ENCODE assay signal across 28 cellular contexts in genomic region chr6:56913276-56914138, GRCh38. TPM values are rescaled to one million over a fixed set of nuclear protein-coding genes. Genes with fewer than 3 reads are reported as not detected.
A peak's percentile ranks its signal among the peaks of the same experiment; 100 is the strongest.
DNase-seq lines count a peak whose midpoint lies in the region; TF ChIP-seq lines count a peak whose summit lies in the region.
"Had no signal": no experiment of that assay in that cellular context is flagged by ENCODE, and none has a peak within 500 bp of the region (broad histone marks: within the 10 kb centered on the region; RNA-seq: fewer than 3 reads in every experiment).

No MANE protein-coding gene starts in this region.

- H3K36me3 ChIP-seq in mammary epithelial cell (ENCODE audit: insufficient read depth, low read length) (no peaks in the 10 kb centered on the region), fibroblast of lung (ENCODE audit: control insufficient read depth, insufficient read depth, low read length) (no peaks in the 10 kb centered on the region), vagina (no peaks in the 10 kb centered on the region), right atrium auricular region (no peaks in the 10 kb centered on the region)
- H3K36me3 ChIP-seq: brain microvascular endothelial cell, colonic mucosa, neutrophil, upper lobe of right lung had no signal

- H3K27me3 Mint-ChIP-seq in MCF 10A (ENCODE audit: insufficient read depth, unreplicated experiment), result no peaks in the 10 kb centered on the region
- peaks cover 9% of the 10 kb centered on the region for H3K27me3 Mint-ChIP-seq in activated CD4-positive, alpha-beta memory T cell treated with anti-CD3 and anti-CD28 coated beads for 36 hours

- H3K4me3 ChIP-seq in mammary epithelial cell (replicated peaks in 1 of 3; ENCODE audit: insufficient read depth in 1 of 3, low read depth in 2 of 3, low read length in 3 of 3) (no peak overlapping the region), fibroblast of lung (replicated peaks in 1 of 4; ENCODE audit: control extremely low read depth in 1 of 4, insufficient read depth in 1 of 4, low read depth in 3 of 4, low read length in 4 of 4) (no peak overlapping the region), vagina (no peak overlapping the region), right atrium auricular region (no peak overlapping the region)
- H3K4me3 ChIP-seq: colonic mucosa, skin epidermis, upper lobe of right lung had no signal

- no peaks in the 10 kb centered on the region for H3K9me3 Mint-ChIP-seq in MCF 10A (ENCODE audit: unreplicated experiment)
- no peaks in the 10 kb centered on the region for H3K9me3 Mint-ChIP-seq in activated CD4-positive, alpha-beta memory T cell treated with anti-CD3 and anti-CD28 coated beads for 36 hours
- H3K9me3 Mint-ChIP-seq: activated T-cell treated with anti-CD3 and anti-CD28 coated beads, Interleukin-2, amount 50 U/mL, for 4 hours; CD4-positive, alpha-beta T cell; effector memory CD8-positive, alpha-beta T cell; T-helper 1 cell treated with Interleukin-12 subunit alpha and Interleukin-12 subunit beta and Interleukin-4 antibody, amounts not matched to agents 30 μg/mL and 1 μg/mL, for 36 hours had no signal

- H3K27ac ChIP-seq in mammary epithelial cell (ENCODE audit: insufficient read depth, low read depth, low read length) (no peak overlapping the region), fibroblast of lung (ENCODE audit: insufficient read depth, low read length) (peak overlapping the region; percentile 41), vagina (peak overlapping the region; percentile 11), right atrium auricular region (no peak overlapping the region)
- H3K27ac ChIP-seq: 22Rv1, brain microvascular endothelial cell, colonic mucosa, neutrophil, upper lobe of right lung had no signal

- H3K9me3 ChIP-seq in mammary epithelial cell (replicated peaks; ENCODE audit: insufficient read depth, low read length), result no peaks in the 10 kb centered on the region
- H3K9me3 ChIP-seq in fibroblast of lung (ENCODE audit: control insufficient read depth, insufficient read depth, low read depth, low read length), result no peaks in the 10 kb centered on the region
- no peaks in the 10 kb centered on the region for H3K9me3 ChIP-seq in vagina
- no peaks in the 10 kb centered on the region for H3K9me3 ChIP-seq in right atrium auricular region
- H3K9me3 ChIP-seq: colonic mucosa, neutrophil, upper lobe of right lung had no signal

- no peak overlapping the region for H3K4me3 Mint-ChIP-seq in MCF 10A (ENCODE audit: unreplicated experiment)
- H3K4me3 Mint-ChIP-seq in activated CD4-positive, alpha-beta memory T cell treated with anti-CD3 and anti-CD28 coated beads for 36 hours, result no peak overlapping the region
- H3K4me3 Mint-ChIP-seq: activated T-cell treated with anti-CD3 and anti-CD28 coated beads, Interleukin-2, amount 50 U/mL, for 4 hours; CD4-positive, alpha-beta T cell; effector memory CD8-positive, alpha-beta T cell; T-helper 1 cell treated with Interleukin-12 subunit alpha and Interleukin-12 subunit beta and Interleukin-4 antibody, amounts not matched to agents 30 μg/mL and 1 μg/mL, for 36 hours had no signal

- no peak for TF ChIP-seq POLR2A in vagina (IDR thresholded peaks at IDR 0.05)

- no peaks in the 10 kb centered on the region for H3K27me3 ChIP-seq in mammary epithelial cell (ENCODE audit: insufficient read depth, low read length)
- no peaks in the 10 kb centered on the region for H3K27me3 ChIP-seq in fibroblast of lung (ENCODE audit: control insufficient read depth, insufficient read depth, low read length)
- no peaks in the 10 kb centered on the region for H3K27me3 ChIP-seq in vagina
- H3K27me3 ChIP-seq in right atrium auricular region, result no peaks in the 10 kb centered on the region
- H3K27me3 ChIP-seq: brain microvascular endothelial cell, colonic mucosa had no signal

- H3K36me3 Mint-ChIP-seq in MCF 10A (ENCODE audit: insufficient read depth, unreplicated experiment), result no peaks in the 10 kb centered on the region
- no peaks in the 10 kb centered on the region for H3K36me3 Mint-ChIP-seq in activated CD4-positive, alpha-beta memory T cell treated with anti-CD3 and anti-CD28 coated beads for 36 hours

- H3K4me1 ChIP-seq in mammary epithelial cell (ENCODE audit: insufficient read depth, low read length) (peaks cover 20% of the 10 kb centered on the region), fibroblast of lung (ENCODE audit: control insufficient read depth, extremely low read depth, insufficient read depth, low read length) (peaks cover 24% of the 10 kb centered on the region), vagina (no peaks in the 10 kb centered on the region), right atrium auricular region (no peaks in the 10 kb centered on the region)
- H3K4me1 ChIP-seq: colonic mucosa, upper lobe of right lung had no signal

- H3K79me2 ChIP-seq in mammary epithelial cell (ENCODE audit: insufficient read depth, low read length) (no peaks in the 10 kb centered on the region), fibroblast of lung (ENCODE audit: control insufficient read depth, insufficient read depth, low read length) (peaks cover 25% of the 10 kb centered on the region)

- dilution Hi-C loops in mammary epithelial cell (cut with HindIII; ENCODE audit: low sequenced_read_pairs), result no loop called here

- H2AFZ ChIP-seq in mammary epithelial cell (ENCODE audit: low read depth, low read length) (no peak overlapping the region), fibroblast of lung (ENCODE audit: low read length) (no peak overlapping the region)

- DNase-seq in MCF 10A (ENCODE audit: unreplicated experiment), result no peak
- no peak for DNase-seq in mammary epithelial cell
- peak; percentile 56 for DNase-seq in NCI-H82 (lab: John Stamatoyannopoulos, UW)
- peak; percentile 41 to 64 for DNase-seq in fibroblast of lung (ENCODE audit: low read depth in 2 of 2)
- no peak for DNase-seq in vagina (ENCODE audit: extremely low spot score in 2 of 2)
- DNase-seq in right atrium auricular region (ENCODE audit: low spot score), result no peak
- DNase-seq in activated CD4-positive, alpha-beta memory T cell treated with anti-CD3 and anti-CD28 coated beads for 36 hours, result no peak
- DNase-seq in NOMO-1 (lab: John Stamatoyannopoulos, UW; ENCODE audit: unreplicated experiment in 2 of 2), result no peak
- DNase-seq: activated CD4-positive, alpha-beta T cell treated with anti-CD3 and anti-CD28 coated beads for 1 hour; activated T-cell treated with anti-CD3 and anti-CD28 coated beads, Interleukin-2, amount 50 U/mL, for 4 hours; brain microvascular endothelial cell; CD4-positive, alpha-beta T cell; colonic mucosa; DMS153; effector memory CD8-positive, alpha-beta T cell; Kasumi-1; kidney glomerular epithelial cell; NCI-H1092 treated with DMSO at 0.1 percent for 48 hours; NCI-H2081 treated with DMSO at 0.1 percent for 48 hours; NCI-H510A; stimulated activated CD4-positive, alpha-beta T cell treated with anti-CD3 and anti-CD28 coated beads, Interleukin-1b, Interleukin-23, amount 100 ng/mL, for 48 hours; upper lobe of right lung had no signal

- H3K4me1 Mint-ChIP-seq in MCF 10A (ENCODE audit: insufficient read depth, unreplicated experiment), result peaks cover 6% of the 10 kb centered on the region
- no peaks in the 10 kb centered on the region for H3K4me1 Mint-ChIP-seq in activated CD4-positive, alpha-beta memory T cell treated with anti-CD3 and anti-CD28 coated beads for 36 hours (ENCODE audit: low read depth)

- intact Hi-C loops in MCF 10A (cut with micrococcal nuclease), result no loop called here
- intact Hi-C loops in mammary epithelial cell (cut with micrococcal nuclease), result no loop called here
- intact Hi-C loops in vagina (cut with DNase I), result no loop called here
- intact Hi-C loops in activated CD4-positive, alpha-beta memory T cell treated with anti-CD3 and anti-CD28 coated beads for 36 hours (cut with micrococcal nuclease), result no loop called here

- WGBS in mammary epithelial cell (ENCODE audit: low coverage, missing lambda C conversion rate), result 60% methylated on average over 3 of the region's 3 CpGs

- in situ Hi-C loops in mammary epithelial cell (cut with MboI; ENCODE audit: low sequenced_read_pairs in 2 of 2), result loop anchor here in 1 of 2 donors (25.0 kb wide), 2 partner anchors 99 to 399 kb away; partner anchors contain the start of gene PRIM2

- H4K20me1 ChIP-seq in mammary epithelial cell (ENCODE audit: insufficient read depth, low read length) (no peaks in the 10 kb centered on the region), fibroblast of lung (ENCODE audit: control insufficient read depth, extremely low read depth, insufficient read depth, low read length) (no peaks in the 10 kb centered on the region)

- CTCF ChIA-PET in MCF 10A (lab: Yijun Ruan, JAX), result interaction anchor here (0.7 to 2.4 kb wide), 6 partner anchors 9 to 114 kb away, joined by 3 to 26 read pairs (median 6); partner anchors contain the start of gene BEND6
- CTCF ChIA-PET in mammary epithelial cell (lab: Charles Lee; ENCODE audit: low non-redundant PET), result interaction anchor here (0.9 kb wide), 1 partner anchor 9 kb away, joined by 3 read pairs; no protein-coding TSS in a partner anchor
- CTCF ChIA-PET in activated CD4-positive, alpha-beta memory T cell treated with anti-CD3 and anti-CD28 coated beads for 36 hours (lab: Charles Lee), result interaction anchor here (1.1 to 4.1 kb wide), 5 partner anchors 9 to 108 kb away, joined by 3 to 14 read pairs (median 10); partner anchors contain the start of gene BEND6

- H3K27ac Mint-ChIP-seq in MCF 10A (ENCODE audit: low read depth, unreplicated experiment), result peak overlapping the region; percentile 61
- H3K27ac Mint-ChIP-seq in activated CD4-positive, alpha-beta memory T cell treated with anti-CD3 and anti-CD28 coated beads for 36 hours, result no peak overlapping the region
- H3K27ac Mint-ChIP-seq: CD4-positive, alpha-beta T cell; effector memory CD8-positive, alpha-beta T cell; T-helper 1 cell treated with Interleukin-12 subunit alpha and Interleukin-12 subunit beta and Interleukin-4 antibody, amounts not matched to agents 30 μg/mL and 1 μg/mL, for 36 hours had no signal

- no peak overlapping the region for H3K9ac ChIP-seq in mammary epithelial cell (ENCODE audit: insufficient read depth, low read length)
- no peak overlapping the region for H3K9ac ChIP-seq in fibroblast of lung (ENCODE audit: insufficient read depth, low read length)

- POLR2A ChIA-PET in MCF 10A (lab: Yijun Ruan, JAX), result no interaction called here
- POLR2A ChIA-PET in activated CD4-positive, alpha-beta memory T cell treated with anti-CD3 and anti-CD28 coated beads for 36 hours (lab: Charles Lee), result no interaction called here

- no peak overlapping the region for H3K4me2 ChIP-seq in mammary epithelial cell (ENCODE audit: insufficient read depth, low read depth, low read length)
- H3K4me2 ChIP-seq in fibroblast of lung (ENCODE audit: extremely low read depth, insufficient read depth, low read length), result no peak overlapping the region

- no TSS peak for BruUV-seq in MCF 10A (replicated peaks; lab: Mats Ljungman, UMichigan)
- no TSS peak for BruUV-seq in mammary epithelial cell (replicated peaks; lab: Mats Ljungman, UMichigan)

- no peak for TF ChIP-seq CTCF in MCF 10A (IDR thresholded peaks at IDR 0.05; ENCODE audit: unreplicated experiment)
- TF ChIP-seq CTCF in mammary epithelial cell (conservative IDR thresholded peaks at IDR 0.05 in 1 of 2, IDR thresholded peaks at IDR 0.05 in 1 of 2; ENCODE audit: extremely low read depth in 1 of 2, insufficient read depth in 1 of 2, low read depth in 1 of 2, low read length in 2 of 2), result no peak
- TF ChIP-seq CTCF in fibroblast of lung (conservative IDR thresholded peaks at IDR 0.05 in 1 of 2, IDR thresholded peaks at IDR 0.05 in 1 of 2; ENCODE audit: low read depth in 1 of 2, low read length in 2 of 2), result no peak
- TF ChIP-seq CTCF in vagina (IDR thresholded peaks at IDR 0.05), result no peak
- TF ChIP-seq CTCF in right atrium auricular region (IDR thresholded peaks at IDR 0.05), result no peak

RNA-seq across cellular contexts. Expression of gene BEND6, which starts 41.4 kb away (rescaled TPM):
- total RNA-seq in MCF 10A (2022), result 2.1 and 4.2 TPM in 2 replicates
- 1 to 10 TPM; 1.2 to 2.2 TPM for total RNA-seq in mammary epithelial cell
- 0.18 TPM for polyA plus RNA-seq in mammary epithelial cell
- not detected for polyA minus RNA-seq in mammary epithelial cell
- 10.8 and 12.6 TPM in 2 replicates for total RNA-seq in fibroblast of lung
- polyA plus RNA-seq in fibroblast of lung, result 9.7 and 11.5 TPM in 2 replicates
- 8.4 and 10.2 TPM in 2 replicates for polyA plus RNA-seq in fibroblast of lung (2012)
- polyA minus RNA-seq in fibroblast of lung (ENCODE audit: low replicate concordance), result 4.7 TPM in 1 of 2 replicates, not detected in the other
- 1.5 TPM for total RNA-seq in vagina
- total RNA-seq in right atrium auricular region, result 1 to 10 TPM in 1 of 2 donors, under 1 TPM in 1; 0.43 to 5.9 TPM
- total RNA-seq in activated CD4-positive, alpha-beta memory T cell treated with anti-CD3 and anti-CD28 coated beads for 36 hours, result not detected
- total RNA-seq: activated CD8-positive, alpha-beta memory T cell treated with anti-CD3 and anti-CD28 coated beads for 36 hours; CD4-positive, alpha-beta T cell; lung microvascular endothelial cell had no signal

Comparison
In these comparisons a context has a peak if more than half of its experiments do, and no peak if none do; other contexts are left out.
1. DNase-seq: peak in NCI-H82 (single experiment) and fibroblast of lung (2 of 2); none in MCF 10A (single experiment), mammary epithelial cell (single experiment), vagina (0 of 2), right atrium auricular region (single experiment), activated CD4-positive, alpha-beta memory T cell treated with anti-CD3 and anti-CD28 coated beads for 36 hours (single experiment) and NOMO-1 (0 of 2).
2. H3K27ac ChIP-seq: peak in fibroblast of lung (single experiment) and vagina (single experiment); none in mammary epithelial cell (single experiment) and right atrium auricular region (0 of 2).